ENCODE assay signal across 16 cellular contexts in the genomic region with DNA sequence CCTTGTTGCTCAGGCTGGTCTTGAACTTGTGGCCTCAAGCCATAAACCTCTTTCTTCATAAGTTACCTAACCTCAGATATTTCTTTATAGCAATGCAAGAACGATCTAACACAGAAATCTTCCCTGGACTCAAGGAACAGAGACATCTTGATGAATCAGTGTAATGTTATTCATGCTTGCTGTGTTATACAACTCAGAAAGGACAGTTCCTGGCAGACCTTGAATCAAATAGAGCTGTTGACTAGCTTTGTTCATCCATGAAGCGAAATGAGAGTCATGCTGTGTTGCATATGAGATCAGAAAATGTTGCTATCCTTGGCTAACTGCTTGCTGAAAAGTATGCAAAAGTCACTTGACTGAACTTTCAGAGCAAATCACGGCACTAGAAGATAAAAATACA.
DNase-seq lines count a peak whose midpoint lies in the region; ATAC-seq and TF ChIP-seq lines count a peak whose summit lies in the region.
"Had no signal": no experiment of that assay in that cellular context is flagged by ENCODE, and none has a peak within 500 bp of the region (broad histone marks: within the 10 kb centered on the region; RNA-seq: fewer than 3 reads in every experiment).

No MANE protein-coding gene starts in this region.

- TF ChIP-seq POLR2A in breast epithelium (IDR thresholded peaks at IDR 0.05), result no peak

- ATAC-seq in foreskin keratinocyte (peak; percentile 47), HG02642 (IDR thresholded peaks at IDR 0.05; ENCODE audit: poor library complexity, unreplicated experiment) (no peak)
- ATAC-seq: activated T-cell treated with anti-CD3 and anti-CD28 coated beads, Interleukin-2, amount 50 U/mL, for 4 hours had no signal

- POLR2A ChIA-PET in MCF 10A (lab: Yijun Ruan, JAX), result interaction anchor here (0.7 kb wide), 1 partner anchor 433 kb away, joined by 3 read pairs; no protein-coding TSS in a partner anchor

- DNase-seq in MCF 10A (ENCODE audit: unreplicated experiment) (peak; percentile 47), breast epithelium (ENCODE audit: low spot score in 2 of 2) (no peak), astrocyte of the hippocampus (ENCODE audit: low read depth, low spot score) (peak; percentile 86), foreskin keratinocyte (peak; percentile 40 to 85), superior temporal gyrus (ENCODE audit: extremely low spot score) (peak; percentile 23), NCI-H1694 (lab: John Stamatoyannopoulos, UW) (no peak)
- no peak for DNase-seq in activated CD4-positive, alpha-beta T cell treated with anti-CD3 and anti-CD28 coated beads, Interleukin-2, amount 50 U/mL, for 1 hour
- DNase-seq: activated CD4-positive, alpha-beta T cell treated with anti-CD3 and anti-CD28 coated beads, Interleukin-2, amount 10 ng/mL, durations not matched to agents 24 days and 14 days; activated T-cell treated with anti-CD3 and anti-CD28 coated beads, Interleukin-2, amount 50 U/mL, for 4 hours; adrenal gland; kidney; NCI-H748 treated with DMSO at 0.1 percent for 48 hours; stimulated activated naive CD4-positive, alpha-beta T cell had no signal

- no peaks in the 10 kb centered on the region for H3K27me3 Mint-ChIP-seq in MCF 10A (ENCODE audit: insufficient read depth, unreplicated experiment)
- H3K27me3 Mint-ChIP-seq: activated CD4-positive, alpha-beta T cell treated with anti-CD3 and anti-CD28 coated beads, Interleukin-2, amount 10 ng/mL, durations not matched to agents 24 days and 14 days had no signal

- H3K27ac ChIP-seq in breast epithelium (peak overlapping the region in 1 of 2 donors; percentile 12), foreskin keratinocyte (no peak overlapping the region)
- H3K27ac ChIP-seq: 22Rv1 had no signal

- no peak overlapping the region for H3K4me3 ChIP-seq in breast epithelium
- H3K4me3 ChIP-seq: adrenal gland had no signal

- H3K36me3 ChIP-seq in breast epithelium, result no peaks in the 10 kb centered on the region
- H3K36me3 ChIP-seq: adrenal gland had no signal

- no peaks in the 10 kb centered on the region for H3K9me3 Mint-ChIP-seq in MCF 10A (ENCODE audit: unreplicated experiment)
- H3K9me3 Mint-ChIP-seq: activated CD4-positive, alpha-beta T cell treated with anti-CD3 and anti-CD28 coated beads, Interleukin-2, amount 10 ng/mL, durations not matched to agents 24 days and 14 days; T-helper 2 cell treated with Interferon-gamma antibody and Interleukin-4, amounts not matched to agents 5 μg/mL and 100 μg/mL, for 36 hours had no signal

- BruUV-seq in MCF 10A (replicated peaks; lab: Mats Ljungman, UMichigan), result no TSS peak

- H3K27me3 ChIP-seq in breast epithelium (no peaks in the 10 kb centered on the region), foreskin keratinocyte (no peaks in the 10 kb centered on the region)
- H3K27me3 ChIP-seq: adrenal gland had no signal

- no peaks in the 10 kb centered on the region for H3K9me3 ChIP-seq in breast epithelium
- H3K9me3 ChIP-seq: adrenal gland had no signal

- H3K4me3 Mint-ChIP-seq in MCF 10A (ENCODE audit: unreplicated experiment), result no peak overlapping the region
- H3K4me3 Mint-ChIP-seq: activated CD4-positive, alpha-beta T cell treated with anti-CD3 and anti-CD28 coated beads, Interleukin-2, amount 10 ng/mL, durations not matched to agents 24 days and 14 days; activated T-cell treated with anti-CD3 and anti-CD28 coated beads, Interleukin-2, amount 50 U/mL, for 4 hours; T-helper 2 cell treated with Interferon-gamma antibody and Interleukin-4, amounts not matched to agents 5 μg/mL and 100 μg/mL, for 36 hours had no signal

- H3K27ac Mint-ChIP-seq in MCF 10A (ENCODE audit: low read depth, unreplicated experiment), result no peak overlapping the region
- H3K27ac Mint-ChIP-seq: activated CD4-positive, alpha-beta T cell treated with anti-CD3 and anti-CD28 coated beads, Interleukin-2, amount 10 ng/mL, durations not matched to agents 24 days and 14 days; T-helper 2 cell treated with Interferon-gamma antibody and Interleukin-4, amounts not matched to agents 5 μg/mL and 100 μg/mL, for 36 hours had no signal

- H3K4me1 Mint-ChIP-seq in MCF 10A (ENCODE audit: insufficient read depth, unreplicated experiment), result peaks cover 8% of the 10 kb centered on the region
- H3K4me1 Mint-ChIP-seq: activated CD4-positive, alpha-beta T cell treated with anti-CD3 and anti-CD28 coated beads, Interleukin-2, amount 10 ng/mL, durations not matched to agents 24 days and 14 days had no signal

- intact Hi-C loops in MCF 10A (cut with micrococcal nuclease) (no loop called here), breast epithelium (cut with DNase I; ENCODE audit: low total_unique reads) (no loop called here)

- H3K4me1 ChIP-seq in breast epithelium (no peaks in the 10 kb centered on the region), foreskin keratinocyte (no peaks in the 10 kb centered on the region)
- H3K4me1 ChIP-seq: adrenal gland had no signal

- H3K36me3 Mint-ChIP-seq in MCF 10A (ENCODE audit: insufficient read depth, unreplicated experiment), result no peaks in the 10 kb centered on the region

- TF ChIP-seq CTCF in MCF 10A (IDR thresholded peaks at IDR 0.05; ENCODE audit: unreplicated experiment) (no peak), breast epithelium (IDR thresholded peaks at IDR 0.05) (no peak), foreskin keratinocyte (conservative IDR thresholded peaks at IDR 0.05) (no peak)

- CTCF ChIA-PET in MCF 10A (lab: Yijun Ruan, JAX), result interaction anchor here (1.8 kb wide), 1 partner anchor 345 kb away, joined by 6 read pairs; no protein-coding TSS in a partner anchor

Comparison
In these comparisons a context has a peak if more than half of its experiments do, and no peak if none do; other contexts are left out.
1. DNase-seq: peak in MCF 10A (single experiment), astrocyte of the hippocampus (single experiment), foreskin keratinocyte (2 of 2) and superior temporal gyrus (single experiment); none in breast epithelium (0 of 2), activated CD4-positive, alpha-beta T cell treated with anti-CD3 and anti-CD28 coated beads, Interleukin-2, amount 50 U/mL, for 1 hour (single experiment) and NCI-H1694 (single experiment).